9 cellular contexts compared by ENCODE assay signal in the genomic region with DNA sequence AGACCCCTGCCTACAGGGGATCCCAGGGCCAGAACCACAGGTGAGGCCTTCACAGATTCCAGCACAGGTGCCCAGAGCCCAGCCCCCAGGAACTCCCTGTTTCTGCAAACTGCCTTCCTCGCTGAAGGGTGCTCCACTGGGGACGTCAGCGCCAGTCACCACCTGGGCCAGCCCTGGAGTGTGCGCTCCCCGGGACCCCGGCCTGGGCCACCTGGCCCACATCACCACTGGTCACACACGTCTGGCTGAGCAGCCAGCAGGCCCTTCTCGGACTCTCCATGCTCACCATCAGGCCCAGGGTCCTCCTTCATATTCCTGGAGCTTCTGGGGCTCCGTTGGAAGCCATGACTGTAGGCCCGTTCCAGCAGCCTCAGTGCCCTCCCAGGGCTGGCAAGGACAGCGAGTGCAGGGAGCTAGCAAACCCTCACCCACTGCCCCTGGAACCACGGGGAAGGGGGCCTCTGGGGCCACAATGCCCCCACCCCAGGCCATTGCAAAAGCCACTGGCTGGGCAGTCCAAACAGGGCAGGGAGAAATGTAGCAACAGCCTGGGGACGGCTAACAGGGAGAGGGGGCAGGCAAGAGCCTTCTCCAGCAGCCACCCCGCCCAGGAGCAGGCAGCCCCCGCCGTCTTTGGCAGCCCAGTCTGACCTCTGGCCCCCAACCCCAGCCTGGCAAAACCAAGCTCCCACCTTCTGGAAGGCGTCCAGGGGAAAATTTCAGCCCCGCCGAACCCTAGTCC. TPM values are rescaled to one million over a fixed set of nuclear protein-coding genes. Genes with fewer than 3 reads are reported as not detected.
DNase-seq lines count a peak whose midpoint lies in the region; ATAC-seq, FAIRE-seq and TF ChIP-seq lines count a peak whose summit lies in the region.
"Had no signal": no experiment of that assay in that cellular context is flagged by ENCODE, and none has a peak within 500 bp of the region (broad histone marks: within the 10 kb centered on the region; RNA-seq: fewer than 3 reads in every experiment).

No MANE protein-coding gene starts in this region.

- H3K9me2 ChIP-seq in SK-N-SH, result no peaks in the 10 kb centered on the region

- H3K79me2 ChIP-seq in SK-N-SH (ENCODE audit: insufficient read depth), result peaks cover 22% of the 10 kb centered on the region

- TF ChIP-seq RAD21 in SK-N-SH (IDR thresholded peaks at IDR 0.05; ENCODE audit: low read length), result no peak

- no peak for DNase-seq in GM19239 (ENCODE audit: insufficient read length, low spot score)
- peak; percentile 67 for DNase-seq in SK-N-SH
- peak; percentile 34 for DNase-seq in fibroblast of villous mesenchyme (ENCODE audit: low read depth)
- DNase-seq in sciatic nerve (ENCODE audit: low spot score), result no peak
- no peak for DNase-seq in NCI-H1105 treated with DMSO at 0.1 percent for 48 hours (lab: John Stamatoyannopoulos, UW)
- no peak for DNase-seq in activated CD8-positive, alpha-beta memory T cell treated with anti-CD3 and anti-CD28 coated beads, Interleukin-2, amount 50 U/mL, for 4 hours
- DNase-seq in DMS79 treated with DMSO at 0.1 percent for 48 hours (lab: John Stamatoyannopoulos, UW), result no peak
- DNase-seq: NCI-H2171 had no signal

- CTCF ChIA-PET in SK-N-SH (lab: Yijun Ruan, JAX), result interaction anchor here (0.7 to 8.5 kb wide), 9 partner anchors 9 to 197 kb away, joined by 3 to 90 read pairs (median 3); no protein-coding TSS in a partner anchor

- H3K27me3 ChIP-seq in SK-N-SH (ENCODE audit: insufficient read depth), result no peaks in the 10 kb centered on the region

- H3K4me3 ChIP-seq in SK-N-SH (ENCODE audit: low read depth in 2 of 2, low read length in 1 of 2) (peak overlapping the region; percentile 72 to 78), fibroblast of villous mesenchyme (ENCODE audit: low read depth, low read length) (peak overlapping the region; percentile 84)

- TF ChIP-seq CTCF in SK-N-SH (IDR thresholded peaks at IDR 0.05) (0 out of 2 replicates have a peak, but pooled peaks have one; percentile 12), fibroblast of villous mesenchyme (IDR thresholded peaks at IDR 0.05; ENCODE audit: insufficient read depth, low read depth, low read length) (no peak)

- no peaks in the 10 kb centered on the region for H3F3A ChIP-seq in SK-N-SH (replicated peaks; ENCODE audit: insufficient read depth)

- H3K36me3 ChIP-seq in SK-N-SH (replicated peaks in 1 of 2; ENCODE audit: control insufficient read depth in 1 of 2, insufficient read depth in 2 of 2, low read length in 1 of 2), result no peaks in the 10 kb centered on the region

- H4K20me1 ChIP-seq in SK-N-SH (ENCODE audit: insufficient read depth), result peaks cover 7% of the 10 kb centered on the region; the same call in 1 of the 2 replicates

- POLR2A ChIA-PET in SK-N-SH (lab: Yijun Ruan, JAX), result interaction anchor here (1.2 kb wide), 1 partner anchor 10 kb away, joined by 3 read pairs; no protein-coding TSS in a partner anchor

- no peak for TF ChIP-seq EP300 in SK-N-SH (IDR thresholded peaks at IDR 0.05; ENCODE audit: borderline replicate concordance in 1 of 2, low read depth in 1 of 2, low read length in 1 of 2)

- peak; percentile 37 for ATAC-seq in sciatic nerve
- ATAC-seq in HG03460 (IDR thresholded peaks at IDR 0.05; ENCODE audit: unreplicated experiment), result no peak

- no peaks in the 10 kb centered on the region for H3K9me3 ChIP-seq in SK-N-SH

- H3K27ac ChIP-seq in SK-N-SH (ENCODE audit: low read depth in 2 of 2, low read length in 1 of 2), result no peak overlapping the region; a peak in 1 of 4 replicates

- intact Hi-C loops in sciatic nerve (cut with DNase I), result no loop called here

- FAIRE-seq in GM19239 (lab: Jason Lieb, UNC), result peak; percentile 75

- H2AFZ ChIP-seq in SK-N-SH (ENCODE audit: low read depth), result peak overlapping the region; percentile 79; the same call in 1 of the 2 replicates

- H3K4me1 ChIP-seq in SK-N-SH (ENCODE audit: control insufficient read depth in 1 of 2, insufficient read depth in 2 of 2, low read depth in 1 of 2, low read length in 1 of 2), result peaks cover 4 to 19% of the 10 kb centered on the region in 2 experiments; a peak in 2 of 4 replicates

- 100% methylated on average over 1 of the region's 19 CpGs for WGBS in SK-N-SH (ENCODE audit: low lambda C conversion rate)

- H3K4me2 ChIP-seq in SK-N-SH, result peak overlapping the region; percentile 100

- H3K9ac ChIP-seq in SK-N-SH, result peak overlapping the region; percentile 71

TF ChIP-seq in SK-N-SH, 30 proteins besides CTCF, POLR2A, EP300 and RAD21 (continues in another document):
- TF ChIP-seq MXI1 (IDR thresholded peaks at IDR 0.05; ENCODE audit: low read depth, low read length) (no peak), TCF12 (IDR thresholded peaks at IDR 0.05) (no peak), FOXM1 (IDR thresholded peaks at IDR 0.05; ENCODE audit: low read depth) (no peak), GABPA (IDR thresholded peaks at IDR 0.05; ENCODE audit: low read depth) (no peak), RFX5 (IDR thresholded peaks at IDR 0.05; ENCODE audit: low read length) (no peak), SIN3A (IDR thresholded peaks at IDR 0.05; ENCODE audit: borderline replicate concordance, low read depth, low read length) (no peak)
- TF ChIP-seq, protein P1, sequence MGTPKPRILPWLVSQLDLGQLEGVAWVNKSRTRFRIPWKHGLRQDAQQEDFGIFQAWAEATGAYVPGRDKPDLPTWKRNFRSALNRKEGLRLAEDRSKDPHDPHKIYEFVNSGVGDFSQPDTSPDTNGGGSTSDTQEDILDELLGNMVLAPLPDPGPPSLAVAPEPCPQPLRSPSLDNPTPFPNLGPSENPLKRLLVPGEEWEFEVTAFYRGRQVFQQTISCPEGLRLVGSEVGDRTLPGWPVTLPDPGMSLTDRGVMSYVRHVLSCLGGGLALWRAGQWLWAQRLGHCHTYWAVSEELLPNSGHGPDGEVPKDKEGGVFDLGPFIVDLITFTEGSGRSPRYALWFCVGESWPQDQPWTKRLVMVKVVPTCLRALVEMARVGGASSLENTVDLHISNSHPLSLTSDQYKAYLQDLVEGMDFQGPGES (IDR thresholded peaks at IDR 0.05; ENCODE audit: low read depth, low read length), result no peak
- TF ChIP-seq, protein P2, sequence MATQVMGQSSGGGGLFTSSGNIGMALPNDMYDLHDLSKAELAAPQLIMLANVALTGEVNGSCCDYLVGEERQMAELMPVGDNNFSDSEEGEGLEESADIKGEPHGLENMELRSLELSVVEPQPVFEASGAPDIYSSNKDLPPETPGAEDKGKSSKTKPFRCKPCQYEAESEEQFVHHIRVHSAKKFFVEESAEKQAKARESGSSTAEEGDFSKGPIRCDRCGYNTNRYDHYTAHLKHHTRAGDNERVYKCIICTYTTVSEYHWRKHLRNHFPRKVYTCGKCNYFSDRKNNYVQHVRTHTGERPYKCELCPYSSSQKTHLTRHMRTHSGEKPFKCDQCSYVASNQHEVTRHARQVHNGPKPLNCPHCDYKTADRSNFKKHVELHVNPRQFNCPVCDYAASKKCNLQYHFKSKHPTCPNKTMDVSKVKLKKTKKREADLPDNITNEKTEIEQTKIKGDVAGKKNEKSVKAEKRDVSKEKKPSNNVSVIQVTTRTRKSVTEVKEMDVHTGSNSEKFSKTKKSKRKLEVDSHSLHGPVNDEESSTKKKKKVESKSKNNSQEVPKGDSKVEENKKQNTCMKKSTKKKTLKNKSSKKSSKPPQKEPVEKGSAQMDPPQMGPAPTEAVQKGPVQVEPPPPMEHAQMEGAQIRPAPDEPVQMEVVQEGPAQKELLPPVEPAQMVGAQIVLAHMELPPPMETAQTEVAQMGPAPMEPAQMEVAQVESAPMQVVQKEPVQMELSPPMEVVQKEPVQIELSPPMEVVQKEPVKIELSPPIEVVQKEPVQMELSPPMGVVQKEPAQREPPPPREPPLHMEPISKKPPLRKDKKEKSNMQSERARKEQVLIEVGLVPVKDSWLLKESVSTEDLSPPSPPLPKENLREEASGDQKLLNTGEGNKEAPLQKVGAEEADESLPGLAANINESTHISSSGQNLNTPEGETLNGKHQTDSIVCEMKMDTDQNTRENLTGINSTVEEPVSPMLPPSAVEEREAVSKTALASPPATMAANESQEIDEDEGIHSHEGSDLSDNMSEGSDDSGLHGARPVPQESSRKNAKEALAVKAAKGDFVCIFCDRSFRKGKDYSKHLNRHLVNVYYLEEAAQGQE (IDR thresholded peaks at IDR 0.05; ENCODE audit: low read depth, low read length), result no peak
- TF ChIP-seq, protein P3, sequence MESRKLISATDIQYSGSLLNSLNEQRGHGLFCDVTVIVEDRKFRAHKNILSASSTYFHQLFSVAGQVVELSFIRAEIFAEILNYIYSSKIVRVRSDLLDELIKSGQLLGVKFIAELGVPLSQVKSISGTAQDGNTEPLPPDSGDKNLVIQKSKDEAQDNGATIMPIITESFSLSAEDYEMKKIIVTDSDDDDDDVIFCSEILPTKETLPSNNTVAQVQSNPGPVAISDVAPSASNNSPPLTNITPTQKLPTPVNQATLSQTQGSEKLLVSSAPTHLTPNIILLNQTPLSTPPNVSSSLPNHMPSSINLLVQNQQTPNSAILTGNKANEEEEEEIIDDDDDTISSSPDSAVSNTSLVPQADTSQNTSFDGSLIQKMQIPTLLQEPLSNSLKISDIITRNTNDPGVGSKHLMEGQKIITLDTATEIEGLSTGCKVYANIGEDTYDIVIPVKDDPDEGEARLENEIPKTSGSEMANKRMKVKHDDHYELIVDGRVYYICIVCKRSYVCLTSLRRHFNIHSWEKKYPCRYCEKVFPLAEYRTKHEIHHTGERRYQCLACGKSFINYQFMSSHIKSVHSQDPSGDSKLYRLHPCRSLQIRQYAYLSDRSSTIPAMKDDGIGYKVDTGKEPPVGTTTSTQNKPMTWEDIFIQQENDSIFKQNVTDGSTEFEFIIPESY (IDR thresholded peaks at IDR 0.05; ENCODE audit: borderline replicate concordance, low read depth), result no peak

RNA-seq across cellular contexts. Expression of a gene that starts 1.3 kb away (rescaled TPM):
- polyA plus RNA-seq in SK-N-SH (2012; rRNA removed), result 41.8 and 46.8 TPM in 2 replicates
- 16.8 and 33.3 TPM in 2 replicates for polyA plus RNA-seq in SK-N-SH (2012; cell fraction: cytosol; rRNA removed)
- polyA plus RNA-seq in SK-N-SH (2012; cell fraction: nucleus; rRNA removed), result 50.8 and 59.5 TPM in 2 replicates
- total RNA-seq in fibroblast of villous mesenchyme, result 31.5 and 34.5 TPM in 2 replicates
- total RNA-seq in sciatic nerve, result 33.9 TPM

RNA-seq across cellular contexts. Expression of a gene that starts 23.2 kb away (rescaled TPM):
- polyA plus RNA-seq in SK-N-SH (2012; rRNA removed), result 39.8 and 43.0 TPM in 2 replicates
- 16.4 and 32.5 TPM in 2 replicates for polyA plus RNA-seq in SK-N-SH (2012; cell fraction: cytosol; rRNA removed)
- 32.6 and 35.1 TPM in 2 replicates for polyA plus RNA-seq in SK-N-SH (2012; cell fraction: nucleus; rRNA removed)
- total RNA-seq in fibroblast of villous mesenchyme (7.7 and 9.9 TPM in 2 replicates), sciatic nerve (242 TPM)

RNA-seq across cellular contexts. Expression of a gene that starts 26.4 kb away (rescaled TPM):
- polyA plus RNA-seq in SK-N-SH (2012; rRNA removed), result 24.5 and 27.1 TPM in 2 replicates
- 10.2 and 18.9 TPM in 2 replicates for polyA plus RNA-seq in SK-N-SH (2012; cell fraction: cytosol; rRNA removed)
- polyA plus RNA-seq in SK-N-SH (2012; cell fraction: nucleus; rRNA removed), result 29.2 and 33.2 TPM in 2 replicates
- total RNA-seq in fibroblast of villous mesenchyme, result under 0.01 and 0.43 TPM in 2 replicates
- 11.6 TPM for total RNA-seq in sciatic nerve

RNA-seq across cellular contexts. Expression of a gene that starts 56.8 kb away (rescaled TPM):
- polyA plus RNA-seq in SK-N-SH (2012; rRNA removed), result not detected in 2 replicates
- not detected in 2 replicates for polyA plus RNA-seq in SK-N-SH (2012; cell fraction: cytosol; rRNA removed)
- not detected in 2 replicates for polyA plus RNA-seq in SK-N-SH (2012; cell fraction: nucleus; rRNA removed)
- total RNA-seq in fibroblast of villous mesenchyme, result under 0.01 TPM in 1 of 2 replicates, not detected in the other
- 5.5 TPM for total RNA-seq in sciatic nerve

Comparison
In these comparisons a context has a peak if more than half of its experiments do, and no peak if none do; other contexts are left out.
1. DNase-seq: peak in SK-N-SH (single experiment) and fibroblast of villous mesenchyme (single experiment); none in GM19239 (single experiment), sciatic nerve (single experiment), NCI-H1105 treated with DMSO at 0.1 percent for 48 hours (single experiment), activated CD8-positive, alpha-beta memory T cell treated with anti-CD3 and anti-CD28 coated beads, Interleukin-2, amount 50 U/mL, for 4 hours (single experiment) and DMS79 treated with DMSO at 0.1 percent for 48 hours (single experiment).
2. RNA of a gene that starts 23.2 kb away (total RNA-seq): 242 TPM in sciatic nerve (single experiment); 7.7 to 9.9 TPM in fibroblast of villous mesenchyme; every median in the first group is over 10 times any median in the second.